ENCODE assay signal across 8 cellular contexts in the genomic region with DNA sequence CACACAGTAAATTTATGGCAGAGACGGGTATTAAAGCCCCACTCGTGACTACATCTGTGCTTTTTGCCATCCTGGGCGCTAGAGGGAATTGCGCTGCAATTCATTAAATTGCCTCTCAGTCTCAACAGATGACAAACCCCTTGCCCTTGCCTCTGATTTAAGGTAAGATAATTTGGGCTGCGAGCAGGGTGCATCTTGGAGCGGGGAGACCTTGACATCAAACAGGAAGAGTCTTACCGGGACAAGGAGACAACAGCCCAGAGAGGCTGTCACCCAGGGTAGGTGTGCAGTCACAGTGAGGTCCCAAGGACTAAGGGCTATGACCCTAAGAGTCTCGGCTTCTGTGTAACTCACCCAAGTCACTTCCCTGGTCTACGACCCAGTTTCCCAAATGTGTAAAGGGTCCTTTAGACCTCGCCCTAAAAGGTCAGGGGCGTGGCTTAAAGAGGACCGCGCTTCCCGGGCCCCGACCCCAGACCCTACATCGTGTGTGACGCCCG. TPM values are rescaled to one million over a fixed set of nuclear protein-coding genes. Genes with fewer than 3 reads are reported as not detected.
A peak's percentile ranks its signal among the peaks of the same experiment; 100 is the strongest.
DNase-seq lines count a peak whose midpoint lies in the region; ATAC-seq and TF ChIP-seq lines count a peak whose summit lies in the region.

No MANE protein-coding gene starts in this region.

- ATAC-seq in GM18907 (IDR thresholded peaks at IDR 0.05; ENCODE audit: unreplicated experiment): peak; percentile 22

- H3K27me3 ChIP-seq in BJ (ENCODE audit: control insufficient read depth, insufficient read depth, low read length) (no peaks in the 10 kb centered on the region), iPS-18a (ENCODE audit: control insufficient read depth, insufficient read depth, low read length) (no peaks in the 10 kb centered on the region), stomach smooth muscle (ENCODE audit: control insufficient read depth in 1 of 2, insufficient read depth in 2 of 2, low read length in 2 of 2) (no peaks in the 10 kb centered on the region)

- WGBS in adipose tissue, 3 donors: 3 to 14% (median 10%) methylated on average over 18 of the region's 18 CpGs

- H3K36me3 ChIP-seq in BJ (ENCODE audit: control insufficient read depth, insufficient read depth, low read length) (peaks cover 2% of the 10 kb centered on the region; the same call in 1 of the 2 replicates), iPS-18a (ENCODE audit: control insufficient read depth, low read depth, low read length) (peaks cover 22% of the 10 kb centered on the region), stomach smooth muscle (ENCODE audit: control insufficient read depth in 2 of 2, insufficient read depth in 2 of 2, low read length in 2 of 2) (peaks cover 2 to 6% of the 10 kb centered on the region in 2 donors)

- TF ChIP-seq CTCF in BJ (IDR thresholded peaks at IDR 0.05; ENCODE audit: insufficient read depth, low read depth, low read length): no peak

- CTCF ChIA-PET in BJ (lab: Yijun Ruan, JAX): interaction anchor here (0.7 kb wide), 1 partner anchor 12 kb away, joined by 4 read pairs; no protein-coding TSS in a partner anchor

- H3K9ac ChIP-seq in iPS-18a (ENCODE audit: low read length) (peak overlapping the region; percentile 52), stomach smooth muscle (ENCODE audit: low read length in 2 of 2) (peak overlapping the region; percentile 79 to 97)

- peak overlapping the region; percentile 66 for H3K4me3 ChIP-seq in BJ (ENCODE audit: low read depth, low read length)
- H3K4me3 ChIP-seq in iPS-18a (ENCODE audit: low read length): peak overlapping the region; percentile 91
- H3K4me3 ChIP-seq in stomach smooth muscle (ENCODE audit: low read length in 2 of 2): peak overlapping the region; percentile 76 to 95

- H3K9me3 ChIP-seq in iPS-18a (ENCODE audit: control insufficient read depth, low read depth, low read length): no peaks in the 10 kb centered on the region
- H3K9me3 ChIP-seq in stomach smooth muscle (ENCODE audit: control insufficient read depth in 2 of 2, low read length in 2 of 2): no peaks in the 10 kb centered on the region

- H3K4me1 ChIP-seq in iPS-18a (ENCODE audit: control insufficient read depth, low read depth, low read length): peaks cover 5% of the 10 kb centered on the region
- peaks cover 19% of the 10 kb centered on the region for H3K4me1 ChIP-seq in stomach smooth muscle (ENCODE audit: control insufficient read depth, insufficient read depth, low read length)

- POLR2A ChIA-PET in BJ (lab: Charles Lee): interaction anchor here (0.6 to 0.9 kb wide), 2 partner anchors 10 to 1898 kb away, joined by 3 to 4 read pairs; no protein-coding TSS in a partner anchor

- DNase-seq in BJ (ENCODE audit: low read depth) (no peak), Kasumi-1 (lab: John Stamatoyannopoulos, UW) (peak; percentile 41 to 61), NCI-H146 (lab: John Stamatoyannopoulos, UW) (no peak), NCI-H2029 treated with DMSO at 0.1 percent for 48 hours (lab: John Stamatoyannopoulos, UW) (no peak)

- H3K27ac ChIP-seq in adipose tissue (ENCODE audit: low read depth, low read length) (peak overlapping the region; percentile 69), iPS-18a (ENCODE audit: low read length) (peak overlapping the region; percentile 59), stomach smooth muscle (ENCODE audit: low read length) (peak overlapping the region; percentile 93)

RNA-seq across cellular contexts. Expression of a gene that starts 0.4 kb away (rescaled TPM):
- 63.7 and 124 TPM in 2 replicates for polyA plus RNA-seq in BJ (2011; rRNA removed)
- polyA minus RNA-seq in BJ (2011; rRNA and poly(A)+ RNA removed): 86.5 and 133 TPM in 2 replicates
- polyA plus RNA-seq in adipose tissue: 10 to 100 TPM; 22.7 to 66.6 (median 40.2) TPM

RNA-seq across cellular contexts. Expression of a gene that starts 42.0 kb away (rescaled TPM):
- polyA plus RNA-seq in BJ (2011; rRNA removed) (15.1 and 21.5 TPM in 2 replicates), adipose tissue (10 to 100 TPM in 2 of 3 donors, 1 to 10 TPM in 1; 4.6 to 10.7 (median 10.1) TPM)
- polyA minus RNA-seq in BJ (2011; rRNA and poly(A)+ RNA removed): 23.1 and 26.1 TPM in 2 replicates

Comparison
In these comparisons a context has a peak if more than half of its experiments do, and no peak if none do; other contexts are left out.
1. DNase-seq: peak in Kasumi-1 (2 of 2); none in BJ (single experiment), NCI-H146 (single experiment) and NCI-H2029 treated with DMSO at 0.1 percent for 48 hours (single experiment).
2. Peak in every context shown above with its lines, with median percentiles within 50 percentile points of each other: H3K4me3 ChIP-seq and H3K27ac ChIP-seq.